In the genomic region with DNA sequence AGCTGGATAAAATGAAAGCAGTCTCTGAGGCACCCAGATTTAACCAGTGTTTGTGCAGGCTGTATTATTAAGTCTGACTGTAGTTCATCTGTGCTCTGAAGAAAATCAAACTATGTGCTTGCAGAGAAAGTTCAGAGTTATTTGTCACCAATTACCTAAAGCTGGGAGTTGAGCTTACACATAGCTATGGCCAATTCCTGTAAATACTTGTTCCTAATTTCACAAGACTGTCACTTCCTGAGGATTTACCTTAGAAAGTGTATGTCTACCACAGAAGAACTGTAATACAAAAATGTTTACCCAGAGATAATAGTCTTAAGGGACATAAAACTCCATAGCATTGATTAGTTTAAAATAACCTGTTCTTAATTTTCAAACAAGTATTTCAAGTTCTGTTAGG, we compare ENCODE assay signal across 16 cellular contexts.
A peak's percentile ranks its signal among the peaks of the same experiment; 100 is the strongest.
DNase-seq lines count a peak whose midpoint lies in the region; ATAC-seq and TF ChIP-seq lines count a peak whose summit lies in the region.
"Had no signal": no experiment of that assay in that cellular context is flagged by ENCODE, and none has a peak within 500 bp of the region (broad histone marks: within the 10 kb centered on the region; RNA-seq: fewer than 3 reads in every experiment).

No MANE protein-coding gene starts in this region.

- TF ChIP-seq CTCF in PC-3 (conservative IDR thresholded peaks at IDR 0.05; ENCODE audit: low read depth, low read length) (no peak), mammary epithelial cell (conservative IDR thresholded peaks at IDR 0.05 in 1 of 2, IDR thresholded peaks at IDR 0.05 in 1 of 2; ENCODE audit: extremely low read depth in 1 of 2, insufficient read depth in 1 of 2, low read depth in 1 of 2, low read length in 2 of 2) (no peak), fibroblast of pulmonary artery (IDR thresholded peaks at IDR 0.05; ENCODE audit: low read length, missing control alignments) (no peak)

- no peaks in the 10 kb centered on the region for H3K9me2 ChIP-seq in PC-3 (replicated peaks; ENCODE audit: low read length)

- H3K79me2 ChIP-seq in PC-3 (ENCODE audit: low read length), result no peaks in the 10 kb centered on the region
- no peaks in the 10 kb centered on the region for H3K79me2 ChIP-seq in mammary epithelial cell (ENCODE audit: insufficient read depth, low read length)

- H2AFZ ChIP-seq in PC-3 (ENCODE audit: low read length), result no peak overlapping the region
- no peak overlapping the region for H2AFZ ChIP-seq in mammary epithelial cell (ENCODE audit: low read depth, low read length)
- H2AFZ ChIP-seq: PC-9 had no signal

- DNase-seq in PC-3 (peak; percentile 11), mammary epithelial cell (peak; percentile 55), fibroblast of pulmonary artery (ENCODE audit: low read depth) (peak; percentile 11), retina (no peak), SK-N-DZ (ENCODE audit: low spot score) (no peak)
- no peak for DNase-seq in activated CD4-positive, CD25-positive, alpha-beta regulatory T cell (lab: John Stamatoyannopoulos, UW)
- DNase-seq: C1 segment of cervical spinal cord, DMS79, GOT3, NCI-H1417 treated with DMSO at 0.1 percent for 48 hours, NCI-H187 treated with DMSO at 0.1 percent for 48 hours, NCI-H526, PC-9, SJCRH30 had no signal

- dilution Hi-C loops in mammary epithelial cell (cut with HindIII; ENCODE audit: low sequenced_read_pairs), result no loop called here

- H3K36me3 ChIP-seq in PC-3 (ENCODE audit: low read depth, low read length) (no peaks in the 10 kb centered on the region), mammary epithelial cell (ENCODE audit: insufficient read depth, low read length) (no peaks in the 10 kb centered on the region)
- H3K36me3 ChIP-seq: SJCRH30 had no signal

- no peaks in the 10 kb centered on the region for H3F3A ChIP-seq in PC-3 (ENCODE audit: low read length, unreplicated experiment)

- no peaks in the 10 kb centered on the region for H3K27me3 ChIP-seq in PC-3 (ENCODE audit: low read length)
- H3K27me3 ChIP-seq in mammary epithelial cell (ENCODE audit: insufficient read depth, low read length), result no peaks in the 10 kb centered on the region
- H3K27me3 ChIP-seq: SJCRH30 had no signal

- intact Hi-C loops in PC-3 (cut with micrococcal nuclease) (no loop called here), mammary epithelial cell (cut with micrococcal nuclease) (no loop called here)

- H4K20me1 ChIP-seq in PC-3 (ENCODE audit: low read length) (no peaks in the 10 kb centered on the region), mammary epithelial cell (ENCODE audit: insufficient read depth, low read length) (no peaks in the 10 kb centered on the region)

- H3K27ac ChIP-seq in PC-3 (ENCODE audit: low read length), result no peak overlapping the region
- H3K27ac ChIP-seq in mammary epithelial cell (ENCODE audit: insufficient read depth, low read depth, low read length), result no peak overlapping the region
- H3K27ac ChIP-seq: KMS-11, PC-9, SJCRH30 had no signal

- H3K4me3 ChIP-seq in PC-3 (ENCODE audit: low read length), result no peak overlapping the region
- H3K4me3 ChIP-seq in mammary epithelial cell (replicated peaks in 1 of 3; ENCODE audit: insufficient read depth in 1 of 3, low read depth in 2 of 3, low read length in 3 of 3), result no peak overlapping the region
- no peak overlapping the region for H3K4me3 ChIP-seq in fibroblast of pulmonary artery (replicated peaks; ENCODE audit: low read depth, low read length)
- H3K4me3 ChIP-seq: PC-9, SJCRH30 had no signal

- CTCF ChIA-PET in PC-3 (lab: Charles Lee), result no interaction called here
- CTCF ChIA-PET in mammary epithelial cell (lab: Charles Lee; ENCODE audit: low non-redundant PET), result interaction anchor here (0.6 to 0.7 kb wide), 2 partner anchors 14 to 19 kb away, joined by 3 to 9 read pairs; no protein-coding TSS in a partner anchor

- no peak; the same call in 1 of the 2 replicates for ATAC-seq in PC-3
- ATAC-seq in HG02981 (IDR thresholded peaks at IDR 0.05; ENCODE audit: unreplicated experiment), result no peak

- BruUV-seq in PC-3 (replicated peaks; lab: Mats Ljungman, UMichigan) (no TSS peak), mammary epithelial cell (replicated peaks; lab: Mats Ljungman, UMichigan) (no TSS peak)

- H3K4me2 ChIP-seq in PC-3 (ENCODE audit: low read length) (no peak overlapping the region), mammary epithelial cell (ENCODE audit: insufficient read depth, low read depth, low read length) (no peak overlapping the region)
- H3K4me2 ChIP-seq: KMS-11, PC-9 had no signal

- no peak overlapping the region for H3K9ac ChIP-seq in PC-3 (ENCODE audit: low read length)
- H3K9ac ChIP-seq in mammary epithelial cell (ENCODE audit: insufficient read depth, low read length), result no peak overlapping the region
- H3K9ac ChIP-seq: KMS-11 had no signal

- in situ Hi-C loops in mammary epithelial cell (cut with MboI; ENCODE audit: low sequenced_read_pairs in 2 of 2), result no loop called here

- POLR2A ChIA-PET in PC-3 (lab: Charles Lee; ENCODE audit: unreplicated experiment), result no interaction called here

- H3K4me1 ChIP-seq in PC-3 (ENCODE audit: insufficient read depth, low read length) (no peaks in the 10 kb centered on the region), mammary epithelial cell (ENCODE audit: insufficient read depth, low read length) (no peaks in the 10 kb centered on the region)

- H3K9me3 ChIP-seq in PC-3 (ENCODE audit: low read length), result no peaks in the 10 kb centered on the region
- no peaks in the 10 kb centered on the region for H3K9me3 ChIP-seq in mammary epithelial cell (replicated peaks; ENCODE audit: insufficient read depth, low read length)
- H3K9me3 ChIP-seq: SJCRH30 had no signal

Comparison
In these comparisons a context has a peak if more than half of its experiments do, and no peak if none do; other contexts are left out.
1. DNase-seq: peak in PC-3 (single experiment), mammary epithelial cell (single experiment) and fibroblast of pulmonary artery (single experiment); none in activated CD4-positive, CD25-positive, alpha-beta regulatory T cell (0 of 4), retina (single experiment) and SK-N-DZ (single experiment).